ENCODE assay signal across 23 cellular contexts in genomic region chr12:121089813-121090430, GRCh38. TPM values are rescaled to one million over a fixed set of nuclear protein-coding genes. Genes with fewer than 3 reads are reported as not detected.
"Had no signal": no experiment of that assay in that cellular context is flagged by ENCODE, and none has a peak within 500 bp of the region (broad histone marks: within the 10 kb centered on the region; RNA-seq: fewer than 3 reads in every experiment).

No MANE protein-coding gene starts in this region.

- H3K36me3 ChIP-seq: brain microvascular endothelial cell, cardiac muscle cell had no signal

- H3K9me3 Mint-ChIP-seq: activated CD4-positive, alpha-beta memory T cell treated with anti-CD3 and anti-CD28 coated beads for 36 hours; activated T-helper 2 cell treated with anti-CD3 and anti-CD28 coated beads, Interferon-gamma antibody, Interleukin-2, Interleukin-4, amounts not matched to agents 10 μg/mL and 5 μg/mL and 100 μg/mL, durations not matched to agents 14 hours and 24 hours and 36 hours had no signal

- H3K36me3 Mint-ChIP-seq: activated CD4-positive, alpha-beta memory T cell treated with anti-CD3 and anti-CD28 coated beads for 36 hours had no signal

- H3K4me3 ChIP-seq: cardiac muscle cell, SK-N-MC had no signal

- H3K4me3 Mint-ChIP-seq: activated CD4-positive, alpha-beta memory T cell treated with anti-CD3 and anti-CD28 coated beads for 36 hours; activated CD4-positive, alpha-beta T cell treated with anti-CD3 and anti-CD28 coated beads, Interleukin-2, amount 10 ng/mL, durations not matched to agents 7 days and 5 days had no signal

- H3K27ac Mint-ChIP-seq: activated CD4-positive, alpha-beta memory T cell treated with anti-CD3 and anti-CD28 coated beads for 36 hours; activated CD4-positive, alpha-beta T cell treated with anti-CD3 and anti-CD28 coated beads, Interleukin-2, amount 10 ng/mL, durations not matched to agents 7 days and 5 days; activated T-helper 2 cell treated with anti-CD3 and anti-CD28 coated beads, Interferon-gamma antibody, Interleukin-2, Interleukin-4, amounts not matched to agents 10 μg/mL and 5 μg/mL and 100 μg/mL, durations not matched to agents 14 hours and 24 hours and 36 hours had no signal

- H3K27me3 ChIP-seq: brain microvascular endothelial cell, cardiac muscle cell had no signal

- H3K27me3 Mint-ChIP-seq: activated CD4-positive, alpha-beta memory T cell treated with anti-CD3 and anti-CD28 coated beads for 36 hours had no signal

- H3K27ac ChIP-seq: brain microvascular endothelial cell, cardiac muscle cell, SK-N-MC, VCaP had no signal

- DNase-seq: activated CD4-positive, alpha-beta memory T cell treated with anti-CD3 and anti-CD28 coated beads for 36 hours; activated CD4-positive, alpha-beta T cell treated with anti-CD3 and anti-CD28 coated beads, Interleukin-2, amount 10 ng/mL, durations not matched to agents 7 days and 5 days; activated CD4-positive, CD25-positive, alpha-beta regulatory T cell; activated CD8-positive, alpha-beta memory T cell treated with anti-CD3 and anti-CD28 coated beads for 24 hours; activated gamma-delta T cell treated with Interleukin-2 at 50 U/mL for 16 hours; activated naive CD4-positive, alpha-beta T cell treated with anti-CD3 and anti-CD28 coated beads, Interleukin-2, amount 50 U/mL, for 16 hours; activated T-cell treated with anti-CD3 and anti-CD28 coated beads for 4 hours; activated T-cell treated with anti-CD3 and anti-CD28 coated beads, Interleukin-2, amount 50 U/mL, for 48 hours; amygdala; brain microvascular endothelial cell; Kasumi-1; NCI-H1048; NCI-H1930; NCI-H2107; NCI-H2171 treated with DMSO at 0.1 percent for 48 hours; NCI-H226; NCI-H526; NCI-H774; T-helper 1 cell had no signal

RNA-seq across cellular contexts. Expression of gene OASL, which starts 50.9 kb away (rescaled TPM):
- total RNA-seq: cardiac muscle cell had no signal
